Comparison of ENCODE assay signal across 21 cellular contexts in genomic region chr2:202400937-202401336, GRCh38.
"Had no signal": no experiment of that assay in that cellular context is flagged by ENCODE, and none has a peak within 500 bp of the region (broad histone marks: within the 10 kb centered on the region; RNA-seq: fewer than 3 reads in every experiment).

No MANE protein-coding gene starts in this region.

- H3K36me3 ChIP-seq: colonic mucosa, WERI-Rb-1 had no signal

- H3K4me1 ChIP-seq: colonic mucosa, testis had no signal

- ATAC-seq: activated T-cell treated with anti-CD3 and anti-CD28 coated beads, Interleukin-2, amount 50 U/mL, for 4 hours; effector memory CD8-positive, alpha-beta T cell; heart right ventricle; left lobe of liver; naive thymus-derived CD8-positive, alpha-beta T cell had no signal

- DNase-seq: activated CD4-positive, alpha-beta T cell treated with anti-CD3 and anti-CD28 coated beads for 1 hour; activated CD8-positive, alpha-beta memory T cell treated with anti-CD3 and anti-CD28 coated beads for 24 hours; activated CD8-positive, alpha-beta memory T cell treated with anti-CD3 and anti-CD28 coated beads, Interleukin-2, amount 50 U/mL, for 4 hours; activated naive CD4-positive, alpha-beta T cell treated with anti-CD3 and anti-CD28 coated beads for 36 hours; activated naive CD8-positive, alpha-beta T cell treated with anti-CD3 and anti-CD28 coated beads, Interleukin-2, amount 10 ng/mL, durations not matched to agents 7 days and 5 days; activated T-cell treated with anti-CD3 and anti-CD28 coated beads, Interleukin-2, amount 50 U/mL, for 4 hours; amniotic stem cell; colonic mucosa; dorsolateral prefrontal cortex; effector memory CD8-positive, alpha-beta T cell; heart right ventricle; naive thymus-derived CD8-positive, alpha-beta T cell; spleen; stimulated activated CD4-positive, alpha-beta T cell treated with anti-CD3 and anti-CD28 coated beads, Interleukin-4, amount 100 ng/mL, for 1 hour; stimulated activated naive CD4-positive, alpha-beta T cell; T-helper 1 cell; testis; WERI-Rb-1 had no signal

- H3K27me3 ChIP-seq: colonic mucosa, dorsolateral prefrontal cortex, heart right ventricle, spleen, testis had no signal

- FAIRE-seq: bronchial epithelial cell had no signal

- H3K9me3 ChIP-seq: colonic mucosa, heart right ventricle, spleen, testis had no signal

- H3K27ac ChIP-seq: colonic mucosa, dorsolateral prefrontal cortex, heart right ventricle, spleen, testis, WERI-Rb-1 had no signal

- H3K4me3 ChIP-seq: colonic mucosa, dorsolateral prefrontal cortex, heart right ventricle, lung, spleen, testis had no signal
